In genomic region chr1:154961497-154962237, GRCh38 we compare ENCODE assay signal across 1 cellular context.
TF ChIP-seq lines count a peak whose summit lies in the region.

Gene PYGO2 (minus strand): TSS chr1:154961782. CDS start chr1:154961576, 206 bp downstream.

TF ChIP-seq in K562, 482 proteins besides CTCF, POLR2A, EP300 and RAD21 (continued from another document and continues in another):
- 0 out of 2 replicates have a peak, but pooled peaks have one; percentile 3 for TF ChIP-seq ATF1 (CRISPR knock-in tag; IDR thresholded peaks at IDR 0.05)
- TF ChIP-seq ATF1 (tag; IDR thresholded peaks at IDR 0.05) = peak; percentile 85
- TF ChIP-seq ARNT (IDR thresholded peaks at IDR 0.05) = no peak
- peak; percentile 93 for TF ChIP-seq CCNT2 (IDR thresholded peaks at IDR 0.05; ENCODE audit: borderline replicate concordance, extremely low read depth, insufficient read length, low read depth, low read length)
- TF ChIP-seq HMGN3 (IDR thresholded peaks at IDR 0.05; ENCODE audit: borderline replicate concordance, extremely low read depth, insufficient read length, low read depth, low read length) = peak; percentile 58
- TF ChIP-seq YY1 (IDR thresholded peaks at IDR 0.05; ENCODE audit: borderline replicate concordance in 1 of 3, control insufficient read depth in 1 of 3, extremely low read depth in 1 of 3, insufficient read depth in 3 of 3, insufficient read length in 1 of 3, insufficient replicate concordance in 2 of 3, low read depth in 1 of 3, low read length in 2 of 3) = peak in 2 of 3 experiments; percentile 72 to 82
- peak; percentile 92 for TF ChIP-seq SIN3B (IDR thresholded peaks at IDR 0.05; ENCODE audit: low read depth)
- TF ChIP-seq, protein P1, sequence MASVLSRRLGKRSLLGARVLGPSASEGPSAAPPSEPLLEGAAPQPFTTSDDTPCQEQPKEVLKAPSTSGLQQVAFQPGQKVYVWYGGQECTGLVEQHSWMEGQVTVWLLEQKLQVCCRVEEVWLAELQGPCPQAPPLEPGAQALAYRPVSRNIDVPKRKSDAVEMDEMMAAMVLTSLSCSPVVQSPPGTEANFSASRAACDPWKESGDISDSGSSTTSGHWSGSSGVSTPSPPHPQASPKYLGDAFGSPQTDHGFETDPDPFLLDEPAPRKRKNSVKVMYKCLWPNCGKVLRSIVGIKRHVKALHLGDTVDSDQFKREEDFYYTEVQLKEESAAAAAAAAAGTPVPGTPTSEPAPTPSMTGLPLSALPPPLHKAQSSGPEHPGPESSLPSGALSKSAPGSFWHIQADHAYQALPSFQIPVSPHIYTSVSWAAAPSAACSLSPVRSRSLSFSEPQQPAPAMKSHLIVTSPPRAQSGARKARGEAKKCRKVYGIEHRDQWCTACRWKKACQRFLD (CRISPR knock-in tag; IDR thresholded peaks at IDR 0.05) = no peak
- TF ChIP-seq NBN (IDR thresholded peaks at IDR 0.05; ENCODE audit: low read depth) = peak; percentile 34; the same call in 1 of the 2 replicates
- no peak for TF ChIP-seq PRPF4 (IDR thresholded peaks at IDR 0.05; ENCODE audit: insufficient read depth, low read depth, low read length, poor library complexity, severe bottlenecking)
- no peak for TF ChIP-seq BRF2 (IDR thresholded peaks at IDR 0.05; ENCODE audit: borderline replicate concordance, insufficient read depth, insufficient read length)
- no peak for TF ChIP-seq SMAD1 (IDR thresholded peaks at IDR 0.05; ENCODE audit: low read depth, low read length, partially characterized antibody)
- TF ChIP-seq, protein P2, sequence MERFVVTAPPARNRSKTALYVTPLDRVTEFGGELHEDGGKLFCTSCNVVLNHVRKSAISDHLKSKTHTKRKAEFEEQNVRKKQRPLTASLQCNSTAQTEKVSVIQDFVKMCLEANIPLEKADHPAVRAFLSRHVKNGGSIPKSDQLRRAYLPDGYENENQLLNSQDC (CRISPR knock-in tag; IDR thresholded peaks at IDR 0.05) = peak; percentile 49; the same call in 1 of the 2 replicates
- TF ChIP-seq NUFIP1 (IDR thresholded peaks at IDR 0.05; ENCODE audit: partially characterized antibody) = no peak
- peak; percentile 76; the same call in 1 of the 2 replicates for TF ChIP-seq GTF2E2 (tag; IDR thresholded peaks at IDR 0.05)
- no peak for TF ChIP-seq PHF21A (IDR thresholded peaks at IDR 0.05; ENCODE audit: borderline replicate concordance, low read depth)
- TF ChIP-seq ZNF561 (CRISPR knock-in tag; conservative IDR thresholded peaks at IDR 0.05) = no peak
- TF ChIP-seq LCOR (CRISPR knock-in tag; IDR thresholded peaks at IDR 0.05) = peak; percentile 47; the same call in 1 of the 2 replicates
- TF ChIP-seq, protein P3, sequence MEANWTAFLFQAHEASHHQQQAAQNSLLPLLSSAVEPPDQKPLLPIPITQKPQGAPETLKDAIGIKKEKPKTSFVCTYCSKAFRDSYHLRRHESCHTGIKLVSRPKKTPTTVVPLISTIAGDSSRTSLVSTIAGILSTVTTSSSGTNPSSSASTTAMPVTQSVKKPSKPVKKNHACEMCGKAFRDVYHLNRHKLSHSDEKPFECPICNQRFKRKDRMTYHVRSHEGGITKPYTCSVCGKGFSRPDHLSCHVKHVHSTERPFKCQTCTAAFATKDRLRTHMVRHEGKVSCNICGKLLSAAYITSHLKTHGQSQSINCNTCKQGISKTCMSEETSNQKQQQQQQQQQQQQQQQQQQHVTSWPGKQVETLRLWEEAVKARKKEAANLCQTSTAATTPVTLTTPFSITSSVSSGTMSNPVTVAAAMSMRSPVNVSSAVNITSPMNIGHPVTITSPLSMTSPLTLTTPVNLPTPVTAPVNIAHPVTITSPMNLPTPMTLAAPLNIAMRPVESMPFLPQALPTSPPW (CRISPR knock-in tag; IDR thresholded peaks at IDR 0.05) = peak; percentile 83
- TF ChIP-seq POLR2G (IDR thresholded peaks at IDR 0.05; ENCODE audit: low read depth, low read length) = peak; percentile 96
- TF ChIP-seq, protein P4, sequence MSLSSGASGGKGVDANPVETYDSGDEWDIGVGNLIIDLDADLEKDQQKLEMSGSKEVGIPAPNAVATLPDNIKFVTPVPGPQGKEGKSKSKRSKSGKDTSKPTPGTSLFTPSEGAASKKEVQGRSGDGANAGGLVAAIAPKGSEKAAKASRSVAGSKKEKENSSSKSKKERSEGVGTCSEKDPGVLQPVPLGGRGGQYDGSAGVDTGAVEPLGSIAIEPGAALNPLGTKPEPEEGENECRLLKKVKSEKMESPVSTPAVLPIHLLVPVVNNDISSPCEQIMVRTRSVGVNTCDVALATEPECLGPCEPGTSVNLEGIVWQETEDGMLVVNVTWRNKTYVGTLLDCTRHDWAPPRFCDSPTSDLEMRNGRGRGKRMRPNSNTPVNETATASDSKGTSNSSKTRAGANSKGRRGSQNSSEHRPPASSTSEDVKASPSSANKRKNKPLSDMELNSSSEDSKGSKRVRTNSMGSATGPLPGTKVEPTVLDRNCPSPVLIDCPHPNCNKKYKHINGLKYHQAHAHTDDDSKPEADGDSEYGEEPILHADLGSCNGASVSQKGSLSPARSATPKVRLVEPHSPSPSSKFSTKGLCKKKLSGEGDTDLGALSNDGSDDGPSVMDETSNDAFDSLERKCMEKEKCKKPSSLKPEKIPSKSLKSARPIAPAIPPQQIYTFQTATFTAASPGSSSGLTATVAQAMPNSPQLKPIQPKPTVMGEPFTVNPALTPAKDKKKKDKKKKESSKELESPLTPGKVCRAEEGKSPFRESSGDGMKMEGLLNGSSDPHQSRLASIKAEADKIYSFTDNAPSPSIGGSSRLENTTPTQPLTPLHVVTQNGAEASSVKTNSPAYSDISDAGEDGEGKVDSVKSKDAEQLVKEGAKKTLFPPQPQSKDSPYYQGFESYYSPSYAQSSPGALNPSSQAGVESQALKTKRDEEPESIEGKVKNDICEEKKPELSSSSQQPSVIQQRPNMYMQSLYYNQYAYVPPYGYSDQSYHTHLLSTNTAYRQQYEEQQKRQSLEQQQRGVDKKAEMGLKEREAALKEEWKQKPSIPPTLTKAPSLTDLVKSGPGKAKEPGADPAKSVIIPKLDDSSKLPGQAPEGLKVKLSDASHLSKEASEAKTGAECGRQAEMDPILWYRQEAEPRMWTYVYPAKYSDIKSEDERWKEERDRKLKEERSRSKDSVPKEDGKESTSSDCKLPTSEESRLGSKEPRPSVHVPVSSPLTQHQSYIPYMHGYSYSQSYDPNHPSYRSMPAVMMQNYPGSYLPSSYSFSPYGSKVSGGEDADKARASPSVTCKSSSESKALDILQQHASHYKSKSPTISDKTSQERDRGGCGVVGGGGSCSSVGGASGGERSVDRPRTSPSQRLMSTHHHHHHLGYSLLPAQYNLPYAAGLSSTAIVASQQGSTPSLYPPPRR (CRISPR knock-in tag; IDR thresholded peaks at IDR 0.05; ENCODE audit: borderline replicate concordance) = no peak
- TF ChIP-seq ZNF384 (IDR thresholded peaks at IDR 0.05; ENCODE audit: low read depth, low read length) = no peak
- no peak for TF ChIP-seq KLF16 (IDR thresholded peaks at IDR 0.05)
- peak; percentile 63; the same call in 1 of the 2 replicates for TF ChIP-seq CHCHD3 (CRISPR knock-in tag; IDR thresholded peaks at IDR 0.05)
- TF ChIP-seq NR4A1 (CRISPR knock-in tag; IDR thresholded peaks at IDR 0.05) = 0 out of 2 replicates have a peak, but pooled peaks have one; percentile 47
- TF ChIP-seq NR4A1 (tag; IDR thresholded peaks at IDR 0.05) = no peak; the same call in 1 of the 2 replicates
- no peak for TF ChIP-seq CBX8 (IDR thresholded peaks at IDR 0.05; ENCODE audit: borderline replicate concordance, extremely low read depth, low read depth, low read length, poor library complexity, severe bottlenecking)
- peak; percentile 2 to 11; a peak in 1 of 4 replicates for TF ChIP-seq SIX5 (IDR thresholded peaks at IDR 0.05; ENCODE audit: borderline replicate concordance in 1 of 2, insufficient read depth in 1 of 2, low read depth in 1 of 2, low read length in 2 of 2)
- TF ChIP-seq SMAD2 (IDR thresholded peaks at IDR 0.05; ENCODE audit: low read depth, low read length) = no peak
- TF ChIP-seq SP2 (IDR thresholded peaks at IDR 0.05; ENCODE audit: extremely low read depth, low read depth, low read length, poor library complexity, severe bottlenecking) = no peak
- no peak for TF ChIP-seq ETV6 (IDR thresholded peaks at IDR 0.05; ENCODE audit: borderline replicate concordance in 1 of 2, low read depth in 2 of 2, low read length in 1 of 2)
- TF ChIP-seq ETV6 (CRISPR knock-in tag; IDR thresholded peaks at IDR 0.05; ENCODE audit: borderline replicate concordance) = no peak
- no peak for TF ChIP-seq HMG20B (CRISPR knock-in tag; IDR thresholded peaks at IDR 0.05)
- TF ChIP-seq KDM2B (CRISPR knock-in tag; IDR thresholded peaks at IDR 0.05) = 0 out of 2 replicates have a peak, but pooled peaks have one; percentile 7
- no peak for TF ChIP-seq AFF1 (IDR thresholded peaks at IDR 0.05; ENCODE audit: low read depth in 1 of 2, partially characterized antibody in 2 of 2)
- TF ChIP-seq KDM5B (IDR thresholded peaks at IDR 0.05; ENCODE audit: insufficient replicate concordance, low read depth, low read length) = peak; percentile 78
- no peak for TF ChIP-seq FOXA3 (CRISPR knock-in tag; conservative IDR thresholded peaks at IDR 0.05 in 1 of 2, IDR thresholded peaks at IDR 0.05 in 1 of 2)
- 0 out of 2 replicates have a peak, but pooled peaks have one; percentile 61 for TF ChIP-seq ELF2 (CRISPR knock-in tag; IDR thresholded peaks at IDR 0.05)
- TF ChIP-seq MCM7 (IDR thresholded peaks at IDR 0.05) = no peak
- no peak for TF ChIP-seq PRMT5 (CRISPR knock-in tag; IDR thresholded peaks at IDR 0.05)
- TF ChIP-seq HNRNPUL1 (IDR thresholded peaks at IDR 0.05; ENCODE audit: low read length) = no peak
- no peak for TF ChIP-seq NELFE (IDR thresholded peaks at IDR 0.05; ENCODE audit: insufficient read depth, insufficient read length)
- no peak for TF ChIP-seq TEAD4 (IDR thresholded peaks at IDR 0.05; ENCODE audit: low read length)
- no peak for TF ChIP-seq TEAD4 (CRISPR knock-in tag; IDR thresholded peaks at IDR 0.05; ENCODE audit: borderline replicate concordance)
- TF ChIP-seq RBM25 (IDR thresholded peaks at IDR 0.05; ENCODE audit: low read depth, low read length, severe bottlenecking) = no peak
- peak; percentile 66 for TF ChIP-seq POLR2AphosphoS5 (IDR thresholded peaks at IDR 0.05; ENCODE audit: control insufficient read depth, insufficient read depth, low read depth, low read length)
- no peak; the same call in 1 of the 2 replicates for TF ChIP-seq RHOXF2B (CRISPR knock-in tag; conservative IDR thresholded peaks at IDR 0.05)
- TF ChIP-seq FOXM1 (IDR thresholded peaks at IDR 0.05; ENCODE audit: low read depth) = no peak
- TF ChIP-seq FOXM1 (CRISPR knock-in tag; IDR thresholded peaks at IDR 0.05; ENCODE audit: low read depth) = no peak
- no peak for TF ChIP-seq ZNF766 (CRISPR knock-in tag; conservative IDR thresholded peaks at IDR 0.05)
- TF ChIP-seq ZNF232 (CRISPR knock-in tag; IDR thresholded peaks at IDR 0.05) = no peak
- no peak for TF ChIP-seq ZNF398 (CRISPR knock-in tag; IDR thresholded peaks at IDR 0.05)
- TF ChIP-seq HIVEP1 (CRISPR knock-in tag; IDR thresholded peaks at IDR 0.05) = no peak
- TF ChIP-seq ZNF717 (CRISPR knock-in tag; IDR thresholded peaks at IDR 0.05) = no peak
- TF ChIP-seq MEIS2 (IDR thresholded peaks at IDR 0.05; ENCODE audit: partially characterized antibody) = peak; percentile 11
